In genomic region chr18:58965930-58966662, GRCh38 we compare ENCODE assay signal across 11 cellular contexts.
DNase-seq lines count a peak whose midpoint lies in the region; ATAC-seq and TF ChIP-seq lines count a peak whose summit lies in the region.
"Had no signal": no experiment of that assay in that cellular context is flagged by ENCODE, and none has a peak within 500 bp of the region (broad histone marks: within the 10 kb centered on the region; RNA-seq: fewer than 3 reads in every experiment).

No MANE protein-coding gene starts in this region.

- ATAC-seq in HG03378 (IDR thresholded peaks at IDR 0.05; ENCODE audit: unreplicated experiment), result peak; percentile 23

- no peaks in the 10 kb centered on the region for H3K4me1 ChIP-seq in mesenchymal stem cell (ENCODE audit: control insufficient read depth, insufficient read depth, low read depth, low read length)

- H3F3A ChIP-seq in SU-DHL-6 (ENCODE audit: insufficient read depth), result peaks cover 95% of the 10 kb centered on the region

- H3K36me3 ChIP-seq in SU-DHL-6 (ENCODE audit: low read length), result peaks cover 6% of the 10 kb centered on the region; the same call in 1 of the 2 replicates
- H3K36me3 ChIP-seq in mesenchymal stem cell (ENCODE audit: control insufficient read depth in 1 of 2, insufficient read depth in 2 of 2, low read depth in 1 of 2, low read length in 2 of 2), result peaks cover 33 to 48% of the 10 kb centered on the region in 2 experiments

- DNase-seq in mesenchymal stem cell (peak; percentile 47), superior temporal gyrus (ENCODE audit: extremely low spot score) (peak; percentile 55), NCI-H510A (lab: John Stamatoyannopoulos, UW) (no peak), T-helper 2 cell (no peak), Ammon's horn (ENCODE audit: low spot score) (no peak)
- DNase-seq: activated naive CD4-positive, alpha-beta T cell treated with anti-CD3 and anti-CD28 coated beads, Interleukin-2, amount 50 U/mL, for 16 hours; HCEC 1CT; NCI-H2081 treated with DMSO at 0.1 percent for 48 hours; stimulated activated CD4-positive, alpha-beta T cell treated with anti-CD3 and anti-CD28 coated beads, Interleukin-4, amount 100 ng/mL, for 4 hours had no signal

- no peaks in the 10 kb centered on the region for H4K20me1 ChIP-seq in SU-DHL-6 (ENCODE audit: low read depth, low read length)

- H3K9ac ChIP-seq in SU-DHL-6 (ENCODE audit: low read length) (peak overlapping the region; percentile 64), mesenchymal stem cell (ENCODE audit: low read length) (no peak overlapping the region)

- no peak overlapping the region for H3K23ac ChIP-seq in mesenchymal stem cell (ENCODE audit: low read length in 2 of 2)

- H3K4ac ChIP-seq in mesenchymal stem cell (ENCODE audit: low read depth in 1 of 2, low read length in 2 of 2), result peak overlapping the region in 1 of 2 experiments; percentile 22

- no peaks in the 10 kb centered on the region for H3K9me2 ChIP-seq in SU-DHL-6 (replicated peaks; ENCODE audit: insufficient read depth, low read length)

- no peak overlapping the region for H3K14ac ChIP-seq in mesenchymal stem cell (ENCODE audit: low read length in 2 of 2)

- peaks cover 44% of the 10 kb centered on the region for H3K79me2 ChIP-seq in SU-DHL-6 (ENCODE audit: insufficient read depth, low read length)

- no peak overlapping the region for H2BK15ac ChIP-seq in mesenchymal stem cell (ENCODE audit: low read depth, poor library complexity, severe bottlenecking)

- H2AK5ac ChIP-seq in mesenchymal stem cell (ENCODE audit: low read length, severe bottlenecking), result no peak overlapping the region

- H3K27me3 ChIP-seq in SU-DHL-6 (ENCODE audit: low read length) (no peaks in the 10 kb centered on the region), mesenchymal stem cell (ENCODE audit: control insufficient read depth in 1 of 2, insufficient read depth in 1 of 2, low read length in 2 of 2) (no peaks in the 10 kb centered on the region)

- peak overlapping the region; percentile 95 for H3K27ac ChIP-seq in SU-DHL-6 (ENCODE audit: low read depth, low read length)
- H3K27ac ChIP-seq in mesenchymal stem cell (ENCODE audit: low read length, poor library complexity, severe bottlenecking), result no peak overlapping the region

- H4K91ac ChIP-seq in mesenchymal stem cell (ENCODE audit: low read length), result no peak overlapping the region

- no peak overlapping the region for H2BK120ac ChIP-seq in mesenchymal stem cell (ENCODE audit: low read depth, low read length)

- no peak overlapping the region for H2BK5ac ChIP-seq in mesenchymal stem cell (ENCODE audit: low read depth, low read length, poor library complexity, severe bottlenecking)

- H3K18ac ChIP-seq in mesenchymal stem cell (ENCODE audit: low read depth in 1 of 2, low read length in 2 of 2), result peak overlapping the region; percentile 48 to 86

- TF ChIP-seq CTCF in SU-DHL-6 (IDR thresholded peaks at IDR 0.05; ENCODE audit: insufficient read depth, low read length, poor library complexity, severe bottlenecking), result no peak

- H2BK12ac ChIP-seq in mesenchymal stem cell (ENCODE audit: low read length in 2 of 2), result no peak overlapping the region

- H3K79me1 ChIP-seq in mesenchymal stem cell (replicated peaks; ENCODE audit: low read length, poor library complexity, severe bottlenecking), result peaks cover 48% of the 10 kb centered on the region

- H3K9me3 ChIP-seq in SU-DHL-6 (ENCODE audit: insufficient read depth, low read length), result no peaks in the 10 kb centered on the region
- H3K9me3 ChIP-seq in mesenchymal stem cell (ENCODE audit: control insufficient read depth, low read length), result no peaks in the 10 kb centered on the region

- H2AFZ ChIP-seq in SU-DHL-6 (ENCODE audit: low read depth, low read length, severe bottlenecking) (no peak overlapping the region), mesenchymal stem cell (ENCODE audit: low read depth, low read length) (no peak overlapping the region)

- 20% methylated on average over 1 of the region's 4 CpGs for WGBS in mesenchymal stem cell

- H3K4me3 ChIP-seq in SU-DHL-6 (ENCODE audit: insufficient read depth, low read length, poor library complexity, severe bottlenecking) (peak overlapping the region; percentile 48), mesenchymal stem cell (ENCODE audit: insufficient read depth in 1 of 2, low read depth in 1 of 2, low read length in 2 of 2) (no peak overlapping the region)

- peak overlapping the region; percentile 77 for H4K8ac ChIP-seq in mesenchymal stem cell (ENCODE audit: low read length)

- H3K4me2 ChIP-seq in SU-DHL-6 (ENCODE audit: low read depth, low read length, poor library complexity, severe bottlenecking) (peak overlapping the region; percentile 77), mesenchymal stem cell (ENCODE audit: low read length, poor library complexity, severe bottlenecking) (no peak overlapping the region)

Comparison
In these comparisons a context has a peak if more than half of its experiments do, and no peak if none do; other contexts are left out.
1. DNase-seq: peak in mesenchymal stem cell (single experiment) and superior temporal gyrus (single experiment); none in NCI-H510A (single experiment), T-helper 2 cell (0 of 5) and Ammon's horn (single experiment).